Comparison of ENCODE assay signal across 27 cellular contexts in genomic region chr3:37068031-37068430, GRCh38.
"Had no signal": no experiment of that assay in that cellular context is flagged by ENCODE, and none has a peak within 500 bp of the region (broad histone marks: within the 10 kb centered on the region; RNA-seq: fewer than 3 reads in every experiment).

No MANE protein-coding gene starts in this region.

- H3K27ac ChIP-seq: colonic mucosa, esophagus squamous epithelium, left ventricle myocardium inferior, lower lobe of right lung, parathyroid adenoma, right atrium auricular region, stomach, thyroid gland, vagina had no signal

- H3K4me1 Mint-ChIP-seq: stimulated activated effector memory CD8-positive, alpha-beta T cell treated with anti-CD3 and anti-CD28 coated beads, Interleukin-12 subunit alpha, Interleukin-12 subunit beta, amount 100 ng/mL, for 72 hours had no signal

- H3K9ac ChIP-seq: parathyroid adenoma had no signal

- H3K27ac Mint-ChIP-seq: dendritic cell treated with granulocyte-macrophage colony-stimulating factor and Interleukin-4, amounts not matched to agents 40 ng/mL and 50 ng/mL, for 4 days; immature natural killer cell; naive thymus-derived CD8-positive, alpha-beta T cell; nephron progenitor cell; progenitor cell of endocrine pancreas; stimulated activated effector memory CD8-positive, alpha-beta T cell treated with anti-CD3 and anti-CD28 coated beads, Interleukin-12 subunit alpha, Interleukin-12 subunit beta, amount 100 ng/mL, for 72 hours had no signal

- H3K4me1 ChIP-seq: colonic mucosa, parathyroid adenoma, vagina had no signal

- H3K27me3 ChIP-seq: colonic mucosa, esophagus squamous epithelium, right atrium auricular region, stomach, thyroid gland, vagina had no signal

- H3K9me3 ChIP-seq: colonic mucosa, esophagus squamous epithelium, left ventricle myocardium inferior, lower lobe of right lung, right atrium auricular region, stomach, thyroid gland, vagina had no signal

- H3K4me3 Mint-ChIP-seq: dendritic cell treated with granulocyte-macrophage colony-stimulating factor and Interleukin-4, amounts not matched to agents 40 ng/mL and 50 ng/mL, for 4 days; immature natural killer cell; naive thymus-derived CD8-positive, alpha-beta T cell; nephron progenitor cell; stimulated activated effector memory CD8-positive, alpha-beta T cell treated with anti-CD3 and anti-CD28 coated beads, Interleukin-12 subunit alpha, Interleukin-12 subunit beta, amount 100 ng/mL, for 72 hours had no signal

- DNase-seq: colonic mucosa; effector memory CD4-positive, alpha-beta T cell; erythroblast; esophagus squamous epithelium; hypothalamus; immature natural killer cell; left colon; left ventricle myocardium inferior; lower lobe of right lung; naive thymus-derived CD8-positive, alpha-beta T cell; nephron progenitor cell; occipital lobe; stimulated activated CD4-positive, alpha-beta T cell treated with anti-CD3 and anti-CD28 coated beads, Interleukin-2, amount 100 ng/mL, for 24 hours; stimulated activated CD4-positive, alpha-beta T cell treated with anti-CD3 and anti-CD28 coated beads, Interleukin-4, amount 100 ng/mL, for 24 hours; stimulated activated naive CD4-positive, alpha-beta T cell treated with Interleukin-2 at 50 U/mL for 16 hours; stomach; thyroid gland had no signal

- H3K27me3 Mint-ChIP-seq: dendritic cell treated with granulocyte-macrophage colony-stimulating factor and Interleukin-4, amounts not matched to agents 40 ng/mL and 50 ng/mL, for 4 days; naive thymus-derived CD8-positive, alpha-beta T cell; progenitor cell of endocrine pancreas had no signal

- ATAC-seq: left colon; lower lobe of right lung; naive thymus-derived CD8-positive, alpha-beta T cell; sciatic nerve; stimulated activated effector memory CD8-positive, alpha-beta T cell treated with anti-CD3 and anti-CD28 coated beads, Interleukin-12 subunit alpha, Interleukin-12 subunit beta, amount 100 ng/mL, for 72 hours had no signal

- H3K9me3 Mint-ChIP-seq: dendritic cell treated with granulocyte-macrophage colony-stimulating factor and Interleukin-4, amounts not matched to agents 40 ng/mL and 50 ng/mL, for 4 days; immature natural killer cell; naive thymus-derived CD8-positive, alpha-beta T cell; nephron progenitor cell; stimulated activated effector memory CD8-positive, alpha-beta T cell treated with anti-CD3 and anti-CD28 coated beads, Interleukin-12 subunit alpha, Interleukin-12 subunit beta, amount 100 ng/mL, for 72 hours had no signal

- H3K4me3 ChIP-seq: colonic mucosa, esophagus squamous epithelium, left ventricle myocardium inferior, lower lobe of right lung, right atrium auricular region, stomach, thyroid gland, vagina had no signal

- H2AFZ ChIP-seq: parathyroid adenoma had no signal

- H3K36me3 ChIP-seq: colonic mucosa, thyroid gland had no signal

- FAIRE-seq: endothelial cell of umbilical vein, frontal cortex, keratinocyte had no signal
